In the genomic region with DNA sequence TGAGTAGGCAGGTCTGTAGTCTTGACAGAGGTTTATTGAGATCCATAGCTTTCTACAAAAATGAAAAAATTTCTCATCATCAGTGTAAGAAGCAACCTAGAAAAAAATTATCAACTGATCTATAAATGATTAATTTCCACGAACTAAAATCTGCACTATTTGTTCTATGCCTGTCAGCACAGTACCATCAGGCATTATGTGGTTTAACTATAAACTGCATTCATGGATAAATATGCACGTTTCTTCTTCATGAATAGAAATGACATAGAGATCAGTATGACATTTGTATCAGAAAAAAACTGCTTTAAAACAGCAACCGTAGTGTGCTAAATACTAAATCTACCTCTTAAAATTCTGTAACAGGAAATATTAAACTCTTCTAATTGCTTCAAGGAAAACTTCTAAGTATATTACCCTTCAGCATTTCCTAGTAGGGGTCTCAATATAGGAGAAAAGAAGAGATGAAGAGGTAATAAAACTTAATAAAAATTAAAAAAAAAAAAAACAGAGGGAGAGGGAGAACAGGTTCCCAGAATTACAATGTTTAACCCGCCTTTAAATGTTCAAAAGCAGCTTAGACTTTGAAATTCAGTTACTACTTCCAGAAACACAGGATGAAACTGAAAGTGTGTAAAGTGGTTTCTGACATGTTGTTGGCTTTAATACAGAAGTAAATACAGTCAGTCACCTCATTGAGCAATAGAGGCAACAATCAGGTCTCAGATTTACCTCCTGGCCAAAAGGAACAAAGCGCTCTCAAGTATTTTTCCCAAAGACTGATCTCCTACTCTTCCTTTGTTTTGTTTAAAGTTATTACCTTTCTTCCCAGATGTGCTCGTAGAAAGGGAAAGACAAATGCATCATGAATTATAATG, we compare ENCODE assay signal across 11 cellular contexts.
DNase-seq lines count a peak whose midpoint lies in the region; ATAC-seq and TF ChIP-seq lines count a peak whose summit lies in the region.
"Had no signal": no experiment of that assay in that cellular context is flagged by ENCODE, and none has a peak within 500 bp of the region (broad histone marks: within the 10 kb centered on the region; RNA-seq: fewer than 3 reads in every experiment).

No MANE protein-coding gene starts in this region.

- no peaks in the 10 kb centered on the region for H3K27me3 Mint-ChIP-seq in endothelial cell (ENCODE audit: unreplicated experiment)

- TF ChIP-seq CTCF in endothelial cell (IDR thresholded peaks at IDR 0.05; ENCODE audit: unreplicated experiment): no peak
- TF ChIP-seq CTCF in tibial artery (IDR thresholded peaks at IDR 0.05): no peak

- H3K27ac ChIP-seq in epithelial cell of prostate (no peak overlapping the region), tibial artery (no peak overlapping the region)
- H3K27ac ChIP-seq: coronary artery had no signal

- no peak overlapping the region for H3K27ac Mint-ChIP-seq in endothelial cell (ENCODE audit: unreplicated experiment)

- H3K4me3 Mint-ChIP-seq in endothelial cell (ENCODE audit: unreplicated experiment): no peak overlapping the region

- no peaks in the 10 kb centered on the region for H3K9me3 Mint-ChIP-seq in endothelial cell (ENCODE audit: unreplicated experiment)

- H3K4me1 ChIP-seq in tibial artery (no peaks in the 10 kb centered on the region), HAP-1 (no peaks in the 10 kb centered on the region)

- no peaks in the 10 kb centered on the region for H3K36me3 Mint-ChIP-seq in endothelial cell (ENCODE audit: low read depth, unreplicated experiment)

- DNase-seq in EH (ENCODE audit: low read depth) (peak; percentile 15), epithelial cell of prostate (ENCODE audit: low read depth, low spot score) (peak; percentile 20), endothelial cell (ENCODE audit: low spot score) (no peak), NK-92 (lab: John Stamatoyannopoulos, UW; ENCODE audit: unreplicated experiment) (no peak), tibial artery (no peak), HAP-1 (ENCODE audit: low spot score in 2 of 2) (no peak)
- DNase-seq: GDM1 had no signal

- H3K27me3 ChIP-seq in tibial artery: no peaks in the 10 kb centered on the region
- no peaks in the 10 kb centered on the region for H3K27me3 ChIP-seq in HAP-1 (ENCODE audit: low read depth)

- intact Hi-C loops in tibial artery (cut with DNase I; ENCODE audit: low total_unique reads): no loop called here

- ATAC-seq in GM21390 (IDR thresholded peaks at IDR 0.05; ENCODE audit: unreplicated experiment) (peak; percentile 88), HG03520 (IDR thresholded peaks at IDR 0.05; ENCODE audit: unreplicated experiment) (peak; percentile 71)

- no peak overlapping the region for H3K4me3 ChIP-seq in tibial artery
- no peak overlapping the region for H3K4me3 ChIP-seq in HAP-1
- H3K4me3 ChIP-seq: coronary artery, skin epidermis had no signal

- H3K4me1 Mint-ChIP-seq in endothelial cell (ENCODE audit: unreplicated experiment): peaks cover 6% of the 10 kb centered on the region

- H3K36me3 ChIP-seq in tibial artery (no peaks in the 10 kb centered on the region), HAP-1 (replicated peaks) (no peaks in the 10 kb centered on the region)

- in situ Hi-C loops in HAP-1 (cut with MboI; ENCODE audit: low sequenced_read_pairs): no loop called here

- H3K9me3 ChIP-seq in tibial artery (peaks cover 0 to 3% (median 0%) of the 10 kb centered on the region in 3 donors), HAP-1 (no peaks in the 10 kb centered on the region)

Comparison
In these comparisons a context has a peak if more than half of its experiments do, and no peak if none do; other contexts are left out.
1. DNase-seq: peak in EH (single experiment) and epithelial cell of prostate (single experiment); none in endothelial cell (single experiment), NK-92 (single experiment), tibial artery (0 of 2) and HAP-1 (0 of 2).